27 cellular contexts compared by ENCODE assay signal in genomic region chr5:126210955-126211354, GRCh38.
DNase-seq lines count a peak whose midpoint lies in the region; ATAC-seq, FAIRE-seq and TF ChIP-seq lines count a peak whose summit lies in the region.
"Had no signal": no experiment of that assay in that cellular context is flagged by ENCODE, and none has a peak within 500 bp of the region (broad histone marks: within the 10 kb centered on the region; RNA-seq: fewer than 3 reads in every experiment).

No MANE protein-coding gene starts in this region.

- TF ChIP-seq EP300 in HepG2 (IDR thresholded peaks at IDR 0.05; ENCODE audit: low read depth in 2 of 2, low read length in 2 of 2) (no peak), HepG2 (CRISPR knock-in tag; IDR thresholded peaks at IDR 0.05; ENCODE audit: borderline replicate concordance) (no peak)

- TF ChIP-seq CTCF in liver (IDR thresholded peaks at IDR 0.05; ENCODE audit: low read depth, low read length, missing input control) (no peak), HepG2 (CRISPR knock-in tag; IDR thresholded peaks at IDR 0.05) (no peak), right lobe of liver (IDR thresholded peaks at IDR 0.05) (no peak), parathyroid adenoma (IDR thresholded peaks at IDR 0.05) (no peak)

- CTCF ChIA-PET in HepG2 (lab: Yijun Ruan, JAX; ENCODE audit: low intra/inter-chr PET ratio, low total read pairs): no interaction called here

- H3K79me2 ChIP-seq in HepG2 (ENCODE audit: insufficient read depth, low read length): no peaks in the 10 kb centered on the region
- H3K79me2 ChIP-seq in parathyroid adenoma: no peaks in the 10 kb centered on the region

- H3K4me2 ChIP-seq in HepG2 (ENCODE audit: low read depth, low read length): no peak overlapping the region
- H3K4me2 ChIP-seq in parathyroid adenoma (ENCODE audit: low read length): peak overlapping the region; percentile 11
- H3K4me2 ChIP-seq: A549; BLaER1 treated with 17β-estradiol and CSF1 and Interleukin-3, amounts not matched to agents 10 nM and 100 nM had no signal

- in situ Hi-C loops in HepG2 (cut with HindIII; ENCODE audit: extremely low pct_ligation_motif_present, low pct_unique_long_range_greater_than_20kb): no loop called here

- no peak for FAIRE-seq in HepG2 (lab: Jason Lieb, UNC)
- FAIRE-seq: A549, GM12878, GM12892, GM18507 had no signal

- DNase-seq in HepG2 (ENCODE audit: low spot score) (no peak), right lobe of liver (no peak), hypothalamus (lab: John Stamatoyannopoulos, UW) (no peak), NCI-H187 treated with DMSO at 0.1 percent for 48 hours (lab: John Stamatoyannopoulos, UW) (no peak)
- DNase-seq in activated CD8-positive, alpha-beta memory T cell treated with anti-CD3 and anti-CD28 coated beads for 24 hours: no peak
- DNase-seq: AML-193; CD4-positive, alpha-beta memory T cell; CD4-positive, CD25-positive, alpha-beta regulatory T cell; CD8-positive, alpha-beta memory T cell; COR-L47; DMS 273 treated with DMSO at 0.1 percent for 48 hours; DMS153; DMS53; DMS79; DND-41; EL; GDM1 had no signal

- no peaks in the 10 kb centered on the region for H3K27me3 ChIP-seq in liver (ENCODE audit: control insufficient read depth in 4 of 4, insufficient read depth in 4 of 4, low read length in 3 of 4)
- H3K27me3 ChIP-seq in HepG2 (ENCODE audit: control insufficient read depth in 1 of 2, insufficient read depth in 2 of 2, low read length in 2 of 2): no peaks in the 10 kb centered on the region
- no peaks in the 10 kb centered on the region for H3K27me3 ChIP-seq in endocrine pancreas (ENCODE audit: control insufficient read depth, insufficient read depth, low read length)
- no peaks in the 10 kb centered on the region for H3K27me3 ChIP-seq in right lobe of liver
- no peaks in the 10 kb centered on the region for H3K27me3 ChIP-seq in parathyroid adenoma (ENCODE audit: control insufficient read depth, insufficient read depth, low read length)
- H3K27me3 ChIP-seq: BLaER1 treated with 17β-estradiol and CSF1 and Interleukin-3, amounts not matched to agents 10 nM and 100 nM had no signal

- peak overlapping the region in 1 of 2 donors; percentile 1 for H3K27ac ChIP-seq in liver (ENCODE audit: low read depth in 1 of 2, low read length in 2 of 2)
- no peak overlapping the region for H3K27ac ChIP-seq in HepG2 (ENCODE audit: extremely low read length, insufficient read depth, low read length)
- H3K27ac ChIP-seq in right lobe of liver: no peak overlapping the region
- no peak overlapping the region for H3K27ac ChIP-seq in parathyroid adenoma
- H3K27ac ChIP-seq: 22Rv1; A549; BLaER1 treated with 17β-estradiol and CSF1 and Interleukin-3, amounts not matched to agents 10 nM and 100 nM; C4-2B had no signal

- no peaks in the 10 kb centered on the region for H4K20me1 ChIP-seq in HepG2 (ENCODE audit: insufficient read depth, low read length)
- H4K20me1 ChIP-seq: BLaER1 treated with 17β-estradiol and CSF1 and Interleukin-3, amounts not matched to agents 10 nM and 100 nM had no signal

- no TSS peak for BruUV-seq in HepG2 (replicated peaks; lab: Mats Ljungman, UMichigan)

- TF ChIP-seq RAD21 in liver (IDR thresholded peaks at IDR 0.05): no peak
- no peak for TF ChIP-seq RAD21 in HepG2 (CRISPR knock-in tag; IDR thresholded peaks at IDR 0.05)

- no peak overlapping the region for H2AFZ ChIP-seq in HepG2 (ENCODE audit: low read length)
- H2AFZ ChIP-seq in parathyroid adenoma: no peak overlapping the region

- TF ChIP-seq POLR2A in HepG2 (IDR thresholded peaks at IDR 0.05; ENCODE audit: insufficient read depth in 1 of 2, low read depth in 2 of 2, low read length in 2 of 2): no peak
- TF ChIP-seq POLR2A in right lobe of liver (IDR thresholded peaks at IDR 0.05): no peak

- POLR2A ChIA-PET in HepG2 (lab: Yijun Ruan, JAX): no interaction called here

- intact Hi-C loops in HepG2 (cut with micrococcal nuclease; ENCODE audit: unreplicated experiment) (no loop called here), right lobe of liver (cut with DNase I) (no loop called here)

- WGBS in liver: 48% methylated on average over 6 of the region's 6 CpGs
- WGBS in HepG2 (ENCODE audit: low lambda C conversion rate): 4% methylated on average over 6 of the region's 6 CpGs
- 24% methylated on average over 6 of the region's 6 CpGs for WGBS in right lobe of liver (ENCODE audit: insufficient coverage, low coverage, low lambda C conversion rate, missing lambda C conversion rate)

- no peaks in the 10 kb centered on the region for H3K36me3 ChIP-seq in liver (ENCODE audit: control insufficient read depth in 4 of 4, insufficient read depth in 3 of 4, low read depth in 1 of 4, low read length in 3 of 4)
- H3K36me3 ChIP-seq in HepG2 (replicated peaks in 1 of 2; ENCODE audit: control insufficient read depth in 1 of 2, insufficient read depth in 2 of 2, low read length in 2 of 2): no peaks in the 10 kb centered on the region
- no peaks in the 10 kb centered on the region for H3K36me3 ChIP-seq in endocrine pancreas (ENCODE audit: control insufficient read depth, insufficient read depth, low read length)
- no peaks in the 10 kb centered on the region for H3K36me3 ChIP-seq in right lobe of liver
- no peaks in the 10 kb centered on the region for H3K36me3 ChIP-seq in parathyroid adenoma (ENCODE audit: control insufficient read depth, insufficient read depth, low read length)
- H3K36me3 ChIP-seq: BLaER1 treated with 17β-estradiol and CSF1 and Interleukin-3, amounts not matched to agents 10 nM and 100 nM had no signal

- H3K9me3 ChIP-seq in liver (ENCODE audit: control insufficient read depth in 4 of 4, low read length in 3 of 4) (no peaks in the 10 kb centered on the region), HepG2 (ENCODE audit: low read length) (no peaks in the 10 kb centered on the region), endocrine pancreas (ENCODE audit: control insufficient read depth, low read length) (no peaks in the 10 kb centered on the region), right lobe of liver (no peaks in the 10 kb centered on the region), parathyroid adenoma (ENCODE audit: control insufficient read depth, low read length) (no peaks in the 10 kb centered on the region)
- H3K9me3 ChIP-seq: A549 had no signal

- peaks cover 0 to 3% (median 0%) of the 10 kb centered on the region in 4 donors for H3K4me1 ChIP-seq in liver (ENCODE audit: control insufficient read depth in 4 of 4, insufficient read depth in 4 of 4, low read length in 3 of 4)
- H3K4me1 ChIP-seq in HepG2 (ENCODE audit: insufficient read depth, low read length): no peaks in the 10 kb centered on the region
- no peaks in the 10 kb centered on the region for H3K4me1 ChIP-seq in endocrine pancreas (ENCODE audit: control insufficient read depth, insufficient read depth, low read length)
- no peaks in the 10 kb centered on the region for H3K4me1 ChIP-seq in right lobe of liver
- no peaks in the 10 kb centered on the region for H3K4me1 ChIP-seq in parathyroid adenoma
- H3K4me1 ChIP-seq: A549; BLaER1 treated with 17β-estradiol and CSF1 and Interleukin-3, amounts not matched to agents 10 nM and 100 nM had no signal

- H3K4me3 ChIP-seq in liver (ENCODE audit: low read depth in 1 of 3, low read length in 3 of 3) (peak overlapping the region; percentile 32 to 48 (median 33)), HepG2 (replicated peaks in 1 of 3; ENCODE audit: insufficient read depth in 1 of 3, low read depth in 2 of 3, low read length in 3 of 3) (no peak overlapping the region), endocrine pancreas (ENCODE audit: control insufficient read depth, insufficient read depth, low read length) (peak overlapping the region; percentile 24), right lobe of liver (peak overlapping the region in 1 of 3 donors; percentile 10), parathyroid adenoma (ENCODE audit: low read depth, low read length) (no peak overlapping the region)
- H3K4me3 ChIP-seq: A549; BLaER1 treated with 17β-estradiol and CSF1 and Interleukin-3, amounts not matched to agents 10 nM and 100 nM; GM12878 had no signal

- peak overlapping the region in 1 of 2 donors; percentile 63 for H3K9ac ChIP-seq in liver (ENCODE audit: low read depth in 1 of 2, low read length in 2 of 2)
- no peak overlapping the region for H3K9ac ChIP-seq in HepG2 (ENCODE audit: insufficient read depth, low read depth, low read length)
- no peak overlapping the region for H3K9ac ChIP-seq in endocrine pancreas (ENCODE audit: control insufficient read depth, insufficient read depth, low read length)
- H3K9ac ChIP-seq in parathyroid adenoma: no peak overlapping the region
- H3K9ac ChIP-seq: BLaER1 treated with 17β-estradiol and CSF1 and Interleukin-3, amounts not matched to agents 10 nM and 100 nM had no signal

- ATAC-seq in HepG2 (no peak), right lobe of liver (peak; percentile 33 to 92 (median 66))
- ATAC-seq: A549, GM12878 had no signal

TF ChIP-seq in liver, 16 proteins besides CTCF, POLR2A, EP300 and RAD21:
- no peak for TF ChIP-seq MAX (IDR thresholded peaks at IDR 0.05)
- TF ChIP-seq YY1 (IDR thresholded peaks at IDR 0.05): peak; percentile 44

TF ChIP-seq in HepG2, 621 proteins besides CTCF, POLR2A, EP300 and RAD21:
- TF ChIP-seq ZNF839 (CRISPR knock-in tag; IDR thresholded peaks at IDR 0.05; ENCODE audit: borderline replicate concordance): no peak
- TF ChIP-seq PREB (CRISPR knock-in tag; IDR thresholded peaks at IDR 0.05): no peak
- no peak for TF ChIP-seq ZSCAN30 (CRISPR knock-in tag; IDR thresholded peaks at IDR 0.05)

Comparison
In these comparisons a context has a peak if more than half of its experiments do, and no peak if none do; other contexts are left out.
1. H3K4me3 ChIP-seq: peak in liver (3 of 3) and endocrine pancreas (single experiment); none in HepG2 (0 of 3) and parathyroid adenoma (single experiment).